ENCODE assay signal across 24 cellular contexts in the genomic region with DNA sequence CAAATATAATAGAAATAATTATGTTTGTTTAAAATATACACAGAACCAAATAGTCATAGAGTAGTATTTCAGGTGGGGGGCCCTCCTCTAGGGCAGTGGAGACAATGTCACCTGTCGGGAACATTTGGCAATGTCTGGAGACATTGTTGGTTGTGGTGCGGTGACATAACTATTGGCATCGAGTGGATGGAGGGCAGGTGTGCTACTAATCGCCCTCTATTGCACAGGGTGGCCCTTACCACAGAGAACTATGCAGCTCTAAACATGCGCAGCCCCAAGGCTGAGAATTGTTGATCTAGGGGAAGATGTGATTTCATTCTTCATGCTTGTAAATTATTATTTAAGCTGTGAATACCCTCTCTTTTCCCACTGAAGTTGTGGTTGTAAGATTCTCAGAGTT.
"Had no signal": no experiment of that assay in that cellular context is flagged by ENCODE, and none has a peak within 500 bp of the region (broad histone marks: within the 10 kb centered on the region; RNA-seq: fewer than 3 reads in every experiment).

No MANE protein-coding gene starts in this region.

- H3K9me3 Mint-ChIP-seq: effector memory CD8-positive, alpha-beta T cell; stimulated activated naive CD8-positive, alpha-beta T cell treated with anti-CD3 and anti-CD28 coated beads, Interleukin-15, Interleukin-2, amounts not matched to agents 100 ng/mL and 50 ng/mL, for 24 hours had no signal

- DNase-seq: cortex of kidney; effector memory CD8-positive, alpha-beta T cell; erythroblast; esophagus squamous epithelium; foreskin melanocyte; glutamatergic neuron; heart right ventricle; hippocampal formation; left cardiac atrium; left lung; mesendoderm; midbrain; naive thymus-derived CD8-positive, alpha-beta T cell; occipital lobe; pancreas; right lobe of liver; small intestine; stimulated activated CD4-positive, alpha-beta T cell treated with anti-CD3 and anti-CD28 coated beads, Interleukin-15, amount 100 ng/mL, for 24 hours; stimulated activated CD4-positive, alpha-beta T cell treated with anti-CD3 and anti-CD28 coated beads, Interleukin-2, amount 100 ng/mL, for 48 hours; stimulated activated naive B cell treated with anti-CD40 and anti-IgM and Interleukin-4, amounts not matched to agents 10 μg/mL and 1 μg/mL and 100 μg/mL, for 72 hours; transverse colon; upper lobe of right lung; uterus had no signal

- H3K4me3 Mint-ChIP-seq: effector memory CD8-positive, alpha-beta T cell; naive thymus-derived CD8-positive, alpha-beta T cell; stimulated activated naive B cell treated with anti-CD40 and anti-IgM and Interleukin-4, amounts not matched to agents 10 μg/mL and 1 μg/mL and 100 μg/mL, for 72 hours; stimulated activated naive CD8-positive, alpha-beta T cell treated with anti-CD3 and anti-CD28 coated beads, Interleukin-15, Interleukin-2, amounts not matched to agents 100 ng/mL and 50 ng/mL, for 24 hours had no signal

- H3K27ac Mint-ChIP-seq: effector memory CD8-positive, alpha-beta T cell; naive thymus-derived CD8-positive, alpha-beta T cell; stimulated activated naive B cell treated with anti-CD40 and anti-IgM and Interleukin-4, amounts not matched to agents 10 μg/mL and 1 μg/mL and 100 μg/mL, for 72 hours; stimulated activated naive CD8-positive, alpha-beta T cell treated with anti-CD3 and anti-CD28 coated beads, Interleukin-15, Interleukin-2, amounts not matched to agents 100 ng/mL and 50 ng/mL, for 24 hours had no signal

- H3K27me3 Mint-ChIP-seq: effector memory CD8-positive, alpha-beta T cell; naive thymus-derived CD8-positive, alpha-beta T cell; stimulated activated naive B cell treated with anti-CD40 and anti-IgM and Interleukin-4, amounts not matched to agents 10 μg/mL and 1 μg/mL and 100 μg/mL, for 72 hours; stimulated activated naive CD8-positive, alpha-beta T cell treated with anti-CD3 and anti-CD28 coated beads, Interleukin-15, Interleukin-2, amounts not matched to agents 100 ng/mL and 50 ng/mL, for 24 hours had no signal

- ATAC-seq: effector memory CD8-positive, alpha-beta T cell; heart right ventricle; left cardiac atrium; left lung; naive thymus-derived CD8-positive, alpha-beta T cell; pancreas; right lobe of liver; stimulated activated naive B cell treated with anti-CD40 and anti-IgM and Interleukin-4, amounts not matched to agents 10 μg/mL and 1 μg/mL and 100 μg/mL, for 72 hours; upper lobe of right lung had no signal
